ENCODE assay signal across 9 cellular contexts in genomic region chr10:25725917-25726716, GRCh38.
DNase-seq lines count a peak whose midpoint lies in the region; ATAC-seq and TF ChIP-seq lines count a peak whose summit lies in the region.
"Had no signal": no experiment of that assay in that cellular context is flagged by ENCODE, and none has a peak within 500 bp of the region (broad histone marks: within the 10 kb centered on the region; RNA-seq: fewer than 3 reads in every experiment).

No MANE protein-coding gene starts in this region.

- no peak overlapping the region for H3K27ac Mint-ChIP-seq in activated naive CD4-positive, alpha-beta T cell treated with anti-CD3 and anti-CD28 coated beads for 36 hours
- H3K27ac Mint-ChIP-seq: stimulated activated naive CD8-positive, alpha-beta T cell treated with anti-CD3 and anti-CD28 coated beads, Interleukin-15, Interleukin-2, amounts not matched to agents 100 ng/mL and 50 ng/mL, for 24 hours had no signal

- H3K9ac ChIP-seq in Karpas-422 (ENCODE audit: low read length): no peak overlapping the region

- no peaks in the 10 kb centered on the region for H3K4me1 ChIP-seq in Karpas-422 (ENCODE audit: low read length)
- H3K4me1 ChIP-seq in mucosa of descending colon (ENCODE audit: low read depth): no peaks in the 10 kb centered on the region

- no peaks in the 10 kb centered on the region for H4K20me1 ChIP-seq in Karpas-422 (ENCODE audit: insufficient read depth, low read depth, low read length)

- intact Hi-C loops in activated naive CD4-positive, alpha-beta T cell treated with anti-CD3 and anti-CD28 coated beads for 36 hours (cut with micrococcal nuclease): loop anchor here (1.0 to 5.0 kb wide), 4 partner anchors 151 to 1156 kb away; no protein-coding TSS in a partner anchor
- intact Hi-C loops in mucosa of descending colon (cut with DNase I, micrococcal nuclease): loop anchor here in 1 of 2 donors (10.0 kb wide), 1 partner anchor 829 kb away; no protein-coding TSS in a partner anchor

- H3K9me2 ChIP-seq in Karpas-422 (replicated peaks; ENCODE audit: insufficient read depth, low read length): no peaks in the 10 kb centered on the region

- no peaks in the 10 kb centered on the region for H3K27me3 ChIP-seq in Karpas-422 (ENCODE audit: low read length)

- no peaks in the 10 kb centered on the region for H3K36me3 Mint-ChIP-seq in activated naive CD4-positive, alpha-beta T cell treated with anti-CD3 and anti-CD28 coated beads for 36 hours (ENCODE audit: low read depth)

- H3K9me3 ChIP-seq in Karpas-422 (ENCODE audit: low read length): no peaks in the 10 kb centered on the region
- H3K9me3 ChIP-seq in mucosa of descending colon: no peaks in the 10 kb centered on the region

- no peaks in the 10 kb centered on the region for H3K79me2 ChIP-seq in Karpas-422 (ENCODE audit: low read length)

- TF ChIP-seq CTCF in mucosa of descending colon (IDR thresholded peaks at IDR 0.05): peak; percentile 39

- H3K4me1 Mint-ChIP-seq in activated naive CD4-positive, alpha-beta T cell treated with anti-CD3 and anti-CD28 coated beads for 36 hours (ENCODE audit: low read depth): no peaks in the 10 kb centered on the region

- no peak overlapping the region for H2AFZ ChIP-seq in Karpas-422 (ENCODE audit: low read length)

- DNase-seq in activated naive CD4-positive, alpha-beta T cell treated with anti-CD3 and anti-CD28 coated beads for 36 hours: peak; percentile 43
- no peak for DNase-seq in activated naive CD4-positive, alpha-beta T cell treated with anti-CD3 and anti-CD28 coated beads, Interleukin-2, amount 50 U/mL, for 16 hours
- DNase-seq in Karpas-422 (peak; percentile 75), OCI-M1 (lab: John Stamatoyannopoulos, UW) (peak; percentile 67), dermis microvascular lymphatic vessel endothelial cell (ENCODE audit: low read depth in 2 of 2) (peak; percentile 33 to 53), mucosa of descending colon (peak in 1 of 3 donors; percentile 64), ecto neural progenitor cell (ENCODE audit: low spot score) (no peak)

- H3K36me3 ChIP-seq in Karpas-422 (ENCODE audit: insufficient read depth, low read length) (no peaks in the 10 kb centered on the region), mucosa of descending colon (ENCODE audit: low read depth) (no peaks in the 10 kb centered on the region)

- CTCF ChIA-PET in activated naive CD4-positive, alpha-beta T cell treated with anti-CD3 and anti-CD28 coated beads for 36 hours (lab: Charles Lee): interaction anchor here (0.6 to 1.5 kb wide), 9 partner anchors 10 to 920 kb away, joined by 3 to 5 read pairs (median 4); no protein-coding TSS in a partner anchor

- H3K4me2 ChIP-seq in Karpas-422 (ENCODE audit: low read depth, low read length, poor library complexity, severe bottlenecking): no peak overlapping the region

- no peak overlapping the region for H3K4me3 Mint-ChIP-seq in activated naive CD4-positive, alpha-beta T cell treated with anti-CD3 and anti-CD28 coated beads for 36 hours
- H3K4me3 Mint-ChIP-seq: stimulated activated naive CD8-positive, alpha-beta T cell treated with anti-CD3 and anti-CD28 coated beads, Interleukin-15, Interleukin-2, amounts not matched to agents 100 ng/mL and 50 ng/mL, for 24 hours had no signal

- no peaks in the 10 kb centered on the region for H3K9me3 Mint-ChIP-seq in activated naive CD4-positive, alpha-beta T cell treated with anti-CD3 and anti-CD28 coated beads for 36 hours
- H3K9me3 Mint-ChIP-seq: stimulated activated naive CD8-positive, alpha-beta T cell treated with anti-CD3 and anti-CD28 coated beads, Interleukin-15, Interleukin-2, amounts not matched to agents 100 ng/mL and 50 ng/mL, for 24 hours had no signal

- ATAC-seq in GM21576 (IDR thresholded peaks at IDR 0.05; ENCODE audit: unreplicated experiment) (peak; percentile 84), mucosa of descending colon (no peak)

- no peak overlapping the region for H3K27ac ChIP-seq in Karpas-422 (ENCODE audit: low read length)

- no peak overlapping the region for H3K4me3 ChIP-seq in Karpas-422 (ENCODE audit: low read length)
- no peak overlapping the region for H3K4me3 ChIP-seq in mucosa of descending colon

- peaks cover 25% of the 10 kb centered on the region for H3K27me3 Mint-ChIP-seq in activated naive CD4-positive, alpha-beta T cell treated with anti-CD3 and anti-CD28 coated beads for 36 hours (ENCODE audit: low read depth)

Comparison
In these comparisons a context has a peak if more than half of its experiments do, and no peak if none do; other contexts are left out.
1. DNase-seq: peak in activated naive CD4-positive, alpha-beta T cell treated with anti-CD3 and anti-CD28 coated beads for 36 hours (single experiment), Karpas-422 (single experiment), OCI-M1 (single experiment) and dermis microvascular lymphatic vessel endothelial cell (2 of 2); none in activated naive CD4-positive, alpha-beta T cell treated with anti-CD3 and anti-CD28 coated beads, Interleukin-2, amount 50 U/mL, for 16 hours (single experiment) and ecto neural progenitor cell (single experiment).